In the genomic region with DNA sequence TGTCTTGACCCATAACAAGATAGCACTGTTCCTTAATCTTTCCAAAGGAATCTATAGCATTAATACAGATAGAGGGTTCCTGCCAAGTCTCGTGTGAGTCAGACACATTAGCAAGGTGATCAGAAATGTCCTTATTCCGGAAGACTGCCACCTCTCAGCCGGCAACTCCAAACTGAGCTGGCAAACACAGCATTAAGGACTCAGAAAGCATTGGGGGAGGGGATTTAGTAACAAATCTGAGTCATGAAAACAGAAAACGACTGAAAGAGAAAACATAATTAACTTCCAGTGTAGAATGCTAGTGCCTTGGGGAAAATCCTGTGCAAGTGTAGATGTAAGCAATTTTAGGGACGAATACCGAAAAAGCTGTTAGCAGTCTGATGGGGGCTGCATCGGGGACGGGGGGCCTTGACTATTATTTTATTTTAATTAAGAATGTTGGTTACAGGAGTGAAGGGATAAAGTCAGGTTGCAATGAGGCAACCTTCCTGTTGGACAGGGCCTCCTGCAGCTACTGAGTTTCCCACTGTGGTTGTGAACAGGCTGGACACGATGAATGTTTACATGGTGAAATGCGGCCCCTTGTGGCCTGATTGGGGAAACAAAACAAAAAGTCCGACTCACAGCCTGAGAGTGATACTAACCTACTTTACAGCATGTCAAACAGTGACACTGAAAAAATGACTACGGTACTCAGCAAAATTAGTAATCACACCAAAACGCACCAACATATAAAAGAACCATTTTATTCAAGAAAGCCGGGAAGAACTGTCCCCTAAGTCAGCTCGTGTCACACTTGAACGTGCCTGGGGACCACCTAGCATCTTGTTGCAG, we compare ENCODE assay signal across 7 cellular contexts. TPM values are rescaled to one million over a fixed set of nuclear protein-coding genes. Genes with fewer than 3 reads are reported as not detected.
A peak's percentile ranks its signal among the peaks of the same experiment; 100 is the strongest.
DNase-seq lines count a peak whose midpoint lies in the region; FAIRE-seq and TF ChIP-seq lines count a peak whose summit lies in the region.

No MANE protein-coding gene starts in this region.

- 43% methylated on average over 16 of the region's 16 CpGs for WGBS in mammary epithelial cell (ENCODE audit: low coverage, missing lambda C conversion rate)

- no peaks in the 10 kb centered on the region for H3K27me3 ChIP-seq in mammary epithelial cell (ENCODE audit: insufficient read depth, low read length)

- FAIRE-seq in H54 (lab: Jason Lieb, UNC) (no peak), islet of Langerhans (lab: Jason Lieb, UNC) (peak; percentile 98)

- intact Hi-C loops in mammary epithelial cell (cut with micrococcal nuclease) = loop anchor here (1.0 to 5.0 kb wide), 3 partner anchors 344 to 472 kb away; no protein-coding TSS in a partner anchor

- CTCF ChIA-PET in mammary epithelial cell (lab: Charles Lee; ENCODE audit: low non-redundant PET) = interaction anchor here (0.6 to 0.8 kb wide), 2 partner anchors 470 to 472 kb away, joined by 4 to 12 read pairs; no protein-coding TSS in a partner anchor

- no peaks in the 10 kb centered on the region for H3K9me3 ChIP-seq in mammary epithelial cell (replicated peaks; ENCODE audit: insufficient read depth, low read length)

- peaks cover 3% of the 10 kb centered on the region for H3K4me1 ChIP-seq in mammary epithelial cell (ENCODE audit: insufficient read depth, low read length)

- no peak overlapping the region for H3K4me3 ChIP-seq in mammary epithelial cell (replicated peaks in 1 of 3; ENCODE audit: insufficient read depth in 1 of 3, low read depth in 2 of 3, low read length in 3 of 3)

- no peaks in the 10 kb centered on the region for H3K79me2 ChIP-seq in mammary epithelial cell (ENCODE audit: insufficient read depth, low read length)

- in situ Hi-C loops in mammary epithelial cell (cut with MboI; ENCODE audit: low sequenced_read_pairs in 2 of 2) = loop anchor here (10.0 to 25.0 kb wide), 3 partner anchors 393 to 483 kb away; partner anchors contain the start of gene HUNK (in 1 of the 2)

- no peak overlapping the region for H3K27ac ChIP-seq in mammary epithelial cell (ENCODE audit: insufficient read depth, low read depth, low read length)

- no peak overlapping the region for H2AFZ ChIP-seq in mammary epithelial cell (ENCODE audit: low read depth, low read length)

- peak; percentile 63 to 78 for TF ChIP-seq CTCF in mammary epithelial cell (conservative IDR thresholded peaks at IDR 0.05 in 1 of 2, IDR thresholded peaks at IDR 0.05 in 1 of 2; ENCODE audit: extremely low read depth in 1 of 2, insufficient read depth in 1 of 2, low read depth in 1 of 2, low read length in 2 of 2)

- no peak overlapping the region for H3K9ac ChIP-seq in mammary epithelial cell (ENCODE audit: insufficient read depth, low read length)

- TF ChIP-seq POLR2A in H54 (IDR thresholded peaks at IDR 0.05; ENCODE audit: low read depth, low read length) = no peak

- no peaks in the 10 kb centered on the region for H4K20me1 ChIP-seq in mammary epithelial cell (ENCODE audit: insufficient read depth, low read length)

- dilution Hi-C loops in mammary epithelial cell (cut with HindIII; ENCODE audit: low sequenced_read_pairs) = no loop called here

- H3K36me3 ChIP-seq in mammary epithelial cell (ENCODE audit: insufficient read depth, low read length) = no peaks in the 10 kb centered on the region

- no peak overlapping the region for H3K4me2 ChIP-seq in mammary epithelial cell (ENCODE audit: insufficient read depth, low read depth, low read length)

- no TSS peak for BruUV-seq in mammary epithelial cell (replicated peaks; lab: Mats Ljungman, UMichigan)

- DNase-seq in GDM1 (lab: John Stamatoyannopoulos, UW) (peak; percentile 3), H54 (ENCODE audit: insufficient read length, low spot score) (peak; percentile 69), NCI-H1048 (lab: John Stamatoyannopoulos, UW) (peak; percentile 57), SHP77 (lab: John Stamatoyannopoulos, UW) (peak; percentile 61 to 62), mammary epithelial cell (peak; percentile 68)
- DNase-seq in stimulated activated CD4-positive, alpha-beta T cell treated with anti-CD3 and anti-CD28 coated beads, Interleukin-2, amount 100 ng/mL, for 24 hours = peak; percentile 32 to 54

RNA-seq across cellular contexts. Expression of gene MIS18A, which starts 20.7 kb away (rescaled TPM):
- 10 to 100 TPM in 1 of 2 donors, 1 to 10 TPM in 1; 4.3 to 14.8 TPM for total RNA-seq in mammary epithelial cell
- 14.3 TPM for polyA plus RNA-seq in mammary epithelial cell
- polyA minus RNA-seq in mammary epithelial cell = 0.93 TPM

RNA-seq across cellular contexts. Expression of gene MRAP, which starts 40.5 kb away (rescaled TPM):
- total RNA-seq in mammary epithelial cell = not detected
- polyA plus RNA-seq in mammary epithelial cell = not detected
- polyA minus RNA-seq in mammary epithelial cell = not detected

Comparison
In these comparisons a context has a peak if more than half of its experiments do, and no peak if none do; other contexts are left out.
1. DNase-seq: peak in every context shown above with its lines; median percentile 69 in H54; 68 in mammary epithelial cell; 62 in SHP77; 57 in NCI-H1048; 43 in stimulated activated CD4-positive, alpha-beta T cell treated with anti-CD3 and anti-CD28 coated beads, Interleukin-2, amount 100 ng/mL, for 24 hours; 3 in GDM1.